In genomic region chr14:22559041-22559440, GRCh38 we compare ENCODE assay signal across 10 cellular contexts. TPM values are rescaled to one million over a fixed set of nuclear protein-coding genes. Genes with fewer than 3 reads are reported as not detected.
A peak's percentile ranks its signal among the peaks of the same experiment; 100 is the strongest.
DNase-seq lines count a peak whose midpoint lies in the region; ATAC-seq, FAIRE-seq and TF ChIP-seq lines count a peak whose summit lies in the region.
"Had no signal": no experiment of that assay in that cellular context is flagged by ENCODE, and none has a peak within 500 bp of the region (broad histone marks: within the 10 kb centered on the region; RNA-seq: fewer than 3 reads in every experiment).

No MANE protein-coding gene starts in this region.

- H3K9me2 ChIP-seq in DOHH2 (replicated peaks; ENCODE audit: control insufficient read depth, low read length) = no peaks in the 10 kb centered on the region
- H3K9me2 ChIP-seq: SK-N-SH had no signal

- H3K4me3 ChIP-seq in DOHH2 (ENCODE audit: low read length) (no peak overlapping the region), Peyer's patch (no peak overlapping the region), H1 (ENCODE audit: extremely low read depth in 1 of 4, insufficient read depth in 2 of 4, low read depth in 3 of 4, low read length in 4 of 4) (no peak overlapping the region), gastrocnemius medialis (no peak overlapping the region), breast epithelium (no peak overlapping the region), thyroid gland (replicated peaks in 1 of 3) (no peak overlapping the region)

- H3F3A ChIP-seq in DOHH2 (ENCODE audit: control insufficient read depth, insufficient read depth) = peaks cover 39% of the 10 kb centered on the region

- H3K14ac ChIP-seq in H1 (ENCODE audit: insufficient read length) = no peak overlapping the region

- H2BK120ac ChIP-seq in H1 (replicated peaks; ENCODE audit: low read depth, low read length) = no peak overlapping the region

- DNase-seq in Peyer's patch (no peak), H1 (ENCODE audit: low read depth in 1 of 2, low spot score in 2 of 2) (no peak), gastrocnemius medialis (no peak), breast epithelium (ENCODE audit: low spot score in 2 of 2) (no peak), SW480 (ENCODE audit: low spot score) (no peak), thyroid gland (no peak)
- DNase-seq: NCI-H1436; SK-N-SH; stimulated activated CD4-positive, alpha-beta T cell treated with anti-CD3 and anti-CD28 coated beads, Interleukin-12 subunit alpha, Interleukin-12 subunit beta, amount 100 ng/mL, for 4 hours had no signal

- H3K27ac ChIP-seq in DOHH2 (ENCODE audit: low read depth, low read length) = peak overlapping the region; percentile 99
- peak overlapping the region; percentile 78 to 92 (median 86) for H3K27ac ChIP-seq in Peyer's patch
- no peak overlapping the region for H3K27ac ChIP-seq in H1 (ENCODE audit: low read depth, low read length)
- peak overlapping the region; percentile 20 to 58 (median 54) for H3K27ac ChIP-seq in gastrocnemius medialis
- H3K27ac ChIP-seq in breast epithelium = peak overlapping the region in 1 of 2 donors; percentile 8
- H3K27ac ChIP-seq in thyroid gland = peak overlapping the region in 1 of 3 donors; percentile 8

- ATAC-seq in gastrocnemius medialis = no peak

- in situ Hi-C loops in gastrocnemius medialis (cut with MboI; ENCODE audit: low sequenced_read_pairs in 4 of 4) = loop anchor here in 1 of 4 donors (25.0 kb wide), 1 partner anchor 303 kb away; the partner anchor contains the start of gene LRP10

- TF ChIP-seq POLR2A in Peyer's patch (IDR thresholded peaks at IDR 0.05) (no peak), H1 (IDR thresholded peaks at IDR 0.05; ENCODE audit: control extremely low read depth in 1 of 2, low read depth in 2 of 2, low read length in 2 of 2) (no peak), gastrocnemius medialis (IDR thresholded peaks at IDR 0.05) (no peak), breast epithelium (IDR thresholded peaks at IDR 0.05) (no peak), thyroid gland (IDR thresholded peaks at IDR 0.05) (no peak)

- H3K36me3 ChIP-seq in DOHH2 (ENCODE audit: control insufficient read depth, low read length) (peaks cover 35% of the 10 kb centered on the region), Peyer's patch (peaks cover 0 to 3% (median 0%) of the 10 kb centered on the region in 3 donors), H1 (ENCODE audit: control insufficient read depth in 2 of 4, insufficient read depth in 4 of 4, low read length in 3 of 4) (peaks cover 0 to 2% (median under 1%) of the 10 kb centered on the region in 4 experiments; a peak in 3 of 8 replicates), gastrocnemius medialis (no peaks in the 10 kb centered on the region), breast epithelium (no peaks in the 10 kb centered on the region), thyroid gland (peaks cover 2 to 5% of the 10 kb centered on the region in 2 donors)

- H2AK5ac ChIP-seq in H1 (ENCODE audit: low read depth, low read length) = no peak overlapping the region

- no peaks in the 10 kb centered on the region for H3K23me2 ChIP-seq in H1 (ENCODE audit: low read depth, low read length)

- TF ChIP-seq CTCF in DOHH2 (IDR thresholded peaks at IDR 0.05; ENCODE audit: low read depth, low read length, poor library complexity, severe bottlenecking) = no peak
- no peak for TF ChIP-seq CTCF in Peyer's patch (IDR thresholded peaks at IDR 0.05)
- no peak for TF ChIP-seq CTCF in H1 (IDR thresholded peaks at IDR 0.05; ENCODE audit: control extremely low read depth in 1 of 3, insufficient read depth in 1 of 3, low read depth in 1 of 3, low read length in 3 of 3)
- no peak for TF ChIP-seq CTCF in gastrocnemius medialis (IDR thresholded peaks at IDR 0.05 in 4 of 5, conservative IDR thresholded peaks at IDR 0.05 in 1 of 5)
- TF ChIP-seq CTCF in breast epithelium (IDR thresholded peaks at IDR 0.05) = no peak
- no peak for TF ChIP-seq CTCF in thyroid gland (IDR thresholded peaks at IDR 0.05)

- H3K23ac ChIP-seq in H1 (ENCODE audit: insufficient read length) = no peak overlapping the region

- H2BK20ac ChIP-seq in H1 (ENCODE audit: low read length) = no peak overlapping the region

- 100% methylated on average over 1 of the region's 1 CpG; no CpG with 5 or more reads in 1 of the 2 experiments for WGBS in H1 (ENCODE audit: extremely low coverage in 1 of 2, insufficient coverage in 1 of 2, insufficient read length in 1 of 2, insufficient replicate concordance in 2 of 2, low coverage in 1 of 2, low lambda C conversion rate in 2 of 2, missing lambda C conversion rate in 1 of 2), 2 experiments
- 85 to 88% methylated on average over 1 of the region's 1 CpG for WGBS in thyroid gland, 2 donors

- CTCF ChIA-PET in H1 (lab: Charles Lee; ENCODE audit: partially characterized antibody) = interaction anchor here (0.7 to 5.7 kb wide), 29 partner anchors 8 to 485 kb away, joined by 3 to 68 read pairs (median 4); partner anchors contain the start of genes DAD1 and PRMT5

- no peak overlapping the region for H4K8ac ChIP-seq in H1 (ENCODE audit: extremely low read depth, insufficient read depth, low read length)

- H3K18ac ChIP-seq in H1 (ENCODE audit: extremely low read depth, low read length) = no peak overlapping the region

- H4K20me1 ChIP-seq in DOHH2 (ENCODE audit: control insufficient read depth, insufficient read depth, low read depth, low read length) (no peaks in the 10 kb centered on the region), H1 (replicated peaks in 1 of 2; ENCODE audit: control insufficient read depth in 1 of 2, insufficient read depth in 2 of 2, low read length in 2 of 2) (no peaks in the 10 kb centered on the region)

- no peaks in the 10 kb centered on the region for H3K27me3 ChIP-seq in DOHH2 (ENCODE audit: control insufficient read depth, low read length)
- H3K27me3 ChIP-seq in Peyer's patch = no peaks in the 10 kb centered on the region
- no peaks in the 10 kb centered on the region for H3K27me3 ChIP-seq in H1 (replicated peaks in 1 of 4; ENCODE audit: control insufficient read depth in 3 of 4, extremely low read depth in 1 of 4, insufficient read depth in 3 of 4, low read length in 3 of 4)
- H3K27me3 ChIP-seq in gastrocnemius medialis = no peaks in the 10 kb centered on the region
- no peaks in the 10 kb centered on the region for H3K27me3 ChIP-seq in breast epithelium
- no peaks in the 10 kb centered on the region for H3K27me3 ChIP-seq in thyroid gland

- peak overlapping the region; percentile 20 for H2BK12ac ChIP-seq in H1 (ENCODE audit: low read depth, low read length)

- H3K56ac ChIP-seq in H1 (replicated peaks; ENCODE audit: insufficient read length, low read depth, low read length) = no peak overlapping the region

- H3K4me2 ChIP-seq in DOHH2 (ENCODE audit: low read length) (no peak overlapping the region), H1 (ENCODE audit: insufficient read depth in 1 of 2, low read depth in 2 of 2, low read length in 2 of 2) (no peak overlapping the region)
- H3K4me2 ChIP-seq: SK-N-SH had no signal

- H3K79me1 ChIP-seq in H1 (ENCODE audit: low read depth, low read length) = no peaks in the 10 kb centered on the region

- no peak for TF ChIP-seq EP300 in H1 (IDR thresholded peaks at IDR 0.05; ENCODE audit: borderline replicate concordance in 1 of 2, low read depth in 2 of 2, low read length in 2 of 2)

- intact Hi-C loops in gastrocnemius medialis (cut with DNase I; ENCODE audit: low total_unique reads) = loop anchor here (5.0 kb wide), 1 partner anchor 208 kb away; the partner anchor contains the start of gene OXA1L
- intact Hi-C loops in breast epithelium (cut with DNase I; ENCODE audit: low total_unique reads) = loop anchor here (10.0 kb wide), 1 partner anchor 74 kb away; no protein-coding TSS in a partner anchor
- intact Hi-C loops in thyroid gland (cut with DNase I) = loop anchor here (5.0 kb wide), 2 partner anchors 93 to 293 kb away; no protein-coding TSS in a partner anchor

- 0 out of 2 replicates have a peak overlapping the region, but pooled peaks have one; percentile 4 for H2AFZ ChIP-seq in H1 (ENCODE audit: low read length)

- peaks cover 5% of the 10 kb centered on the region for H3K79me2 ChIP-seq in DOHH2 (ENCODE audit: control insufficient read depth, low read length)
- no peaks in the 10 kb centered on the region for H3K79me2 ChIP-seq in H1 (ENCODE audit: control insufficient read depth in 1 of 2, insufficient read depth in 2 of 2, low read length in 2 of 2)

- no peak overlapping the region for H4K5ac ChIP-seq in H1 (ENCODE audit: insufficient read length, low read depth, low read length)

- H3K9me3 ChIP-seq in DOHH2 (ENCODE audit: control insufficient read depth, insufficient read depth, low read length) = no peaks in the 10 kb centered on the region
- H3K9me3 ChIP-seq in Peyer's patch = no peaks in the 10 kb centered on the region
- no peaks in the 10 kb centered on the region for H3K9me3 ChIP-seq in H1 (ENCODE audit: insufficient read depth in 2 of 2, low read depth in 1 of 2, low read length in 1 of 2)
- H3K9me3 ChIP-seq in gastrocnemius medialis = no peaks in the 10 kb centered on the region
- H3K9me3 ChIP-seq in breast epithelium = no peaks in the 10 kb centered on the region
- H3K9me3 ChIP-seq in thyroid gland = no peaks in the 10 kb centered on the region
- H3K9me3 ChIP-seq: SK-N-SH had no signal

- H3K4me1 ChIP-seq in DOHH2 (ENCODE audit: control insufficient read depth, low read length) = peaks cover 95% of the 10 kb centered on the region
- H3K4me1 ChIP-seq in Peyer's patch = peaks cover 0 to 56% (median 40%) of the 10 kb centered on the region in 4 donors
- peaks cover 0 to 10% (median 6%) of the 10 kb centered on the region in 4 experiments; a peak in 6 of 7 replicates for H3K4me1 ChIP-seq in H1 (replicated peaks in 1 of 4; ENCODE audit: control insufficient read depth in 3 of 4, insufficient read depth in 4 of 4, low read length in 3 of 4)
- H3K4me1 ChIP-seq in gastrocnemius medialis = peaks cover 10 to 20% of the 10 kb centered on the region in 2 donors
- peaks cover 0 to 9% of the 10 kb centered on the region in 2 donors for H3K4me1 ChIP-seq in breast epithelium
- H3K4me1 ChIP-seq in thyroid gland = peaks cover 37 to 58% of the 10 kb centered on the region in 2 donors

- no peak for TF ChIP-seq RAD21 in H1 (IDR thresholded peaks at IDR 0.05 in 1 of 2, conservative IDR thresholded peaks at IDR 0.05 in 1 of 2; ENCODE audit: low read depth in 2 of 2, low read length in 2 of 2)

- FAIRE-seq in H1 (lab: Jason Lieb, UNC) = no peak

- no peak overlapping the region for H4K91ac ChIP-seq in H1 (replicated peaks; ENCODE audit: insufficient read length, low read length)

- 0 out of 2 replicates have a peak overlapping the region, but pooled peaks have one; percentile 42 for H2BK5ac ChIP-seq in H1 (ENCODE audit: low read depth, low read length)

- 0 out of 2 replicates have a peak overlapping the region, but pooled peaks have one; percentile 1 for H2BK15ac ChIP-seq in H1 (ENCODE audit: low read length)

- POLR2A ChIA-PET in H1 (lab: Charles Lee; ENCODE audit: partially characterized antibody) = interaction anchor here (0.9 to 3.1 kb wide), 2 partner anchors 11 to 34 kb away, joined by 3 to 13 read pairs; no protein-coding TSS in a partner anchor

- H3K9ac ChIP-seq in H1 (replicated peaks in 1 of 4; ENCODE audit: extremely low read depth in 1 of 4, low read depth in 3 of 4, low read length in 3 of 4) = no peak overlapping the region
- H3K9ac ChIP-seq: SK-N-SH had no signal

- H3K4ac ChIP-seq in H1 (replicated peaks; ENCODE audit: insufficient read length, low read depth, low read length) = no peak overlapping the region

RNA-seq across cellular contexts. Expression of gene DAD1, which starts 30.0 kb away (rescaled TPM):
- total RNA-seq in Peyer's patch (100 to 1,000 TPM in 2 of 4 donors, 10 to 100 TPM in 2; 52.0 to 173 (median 123) TPM), gastrocnemius medialis (100 to 1,000 TPM; 155 to 257 (median 209) TPM), breast epithelium (100 to 1,000 TPM; 192 to 238 (median 202) TPM), thyroid gland (100 to 1,000 TPM; 235 to 430 (median 335) TPM)
- 131 and 133 TPM in 2 replicates for total RNA-seq in H1 (2021; fragmentation: NEBNext Ultra II Directional; extraction: Animal tissue kit (Norgen Biotek cat#: 25700))
- polyA plus RNA-seq in H1 (2011; rRNA removed) = 433 and 440 TPM in 2 replicates
- 275 TPM for polyA plus RNA-seq in H1 (2011; cell fraction: cytosol; rRNA removed)
- 98.3 TPM for polyA plus RNA-seq in H1 (2011; cell fraction: nucleus; rRNA removed)
- 143 to 165 TPM (median 156 TPM) in 4 replicates for polyA plus RNA-seq in H1 (2012, experiment 1 of 2)
- polyA plus RNA-seq in H1 (2012, experiment 2 of 2) = 219 TPM
- 197 TPM for polyA plus RNA-seq in H1 (2013, experiment 1 of 2)
- 233 TPM for polyA plus RNA-seq in H1 (2013, experiment 2 of 2)
- 101 and 159 TPM in 2 replicates for polyA minus RNA-seq in H1 (2011; rRNA and poly(A)+ RNA removed)
- polyA minus RNA-seq in H1 (2011; cell fraction: cytosol; rRNA and poly(A)+ RNA removed) = 50.4 TPM
- 34.9 TPM for polyA minus RNA-seq in H1 (2011; cell fraction: nucleus; rRNA and poly(A)+ RNA removed)

RNA-seq across cellular contexts. Expression of gene ABHD4, which starts 39.1 kb away (rescaled TPM):
- total RNA-seq in Peyer's patch (10 to 100 TPM; 28.1 to 51.4 (median 42.8) TPM), gastrocnemius medialis (10 to 100 TPM; 17.1 to 38.7 (median 27.6) TPM), breast epithelium (10 to 100 TPM; 22.1 to 41.6 (median 25.2) TPM), thyroid gland (10 to 100 TPM; 31.5 to 66.4 (median 53.7) TPM)
- total RNA-seq in H1 (2021; fragmentation: NEBNext Ultra II Directional; extraction: Animal tissue kit (Norgen Biotek cat#: 25700)) = 32.4 and 37.1 TPM in 2 replicates
- 40.6 and 42.9 TPM in 2 replicates for polyA plus RNA-seq in H1 (2011; rRNA removed)
- polyA plus RNA-seq in H1 (2011; cell fraction: cytosol; rRNA removed) = 33.3 TPM
- polyA plus RNA-seq in H1 (2011; cell fraction: nucleus; rRNA removed) = 39.0 TPM
- 21.3 to 29.2 TPM (median 25.0 TPM) in 4 replicates for polyA plus RNA-seq in H1 (2012, experiment 1 of 2)
- 25.7 TPM for polyA plus RNA-seq in H1 (2012, experiment 2 of 2)
- polyA plus RNA-seq in H1 (2013, experiment 1 of 2) = 25.1 TPM
- polyA plus RNA-seq in H1 (2013, experiment 2 of 2) = 26.5 TPM
- polyA minus RNA-seq in H1 (2011; rRNA and poly(A)+ RNA removed) = 34.9 and 36.6 TPM in 2 replicates
- polyA minus RNA-seq in H1 (2011; cell fraction: cytosol; rRNA and poly(A)+ RNA removed) = 12.8 TPM
- polyA minus RNA-seq in H1 (2011; cell fraction: nucleus; rRNA and poly(A)+ RNA removed) = 22.9 TPM
